11 cellular contexts compared by ENCODE assay signal in the genomic region with DNA sequence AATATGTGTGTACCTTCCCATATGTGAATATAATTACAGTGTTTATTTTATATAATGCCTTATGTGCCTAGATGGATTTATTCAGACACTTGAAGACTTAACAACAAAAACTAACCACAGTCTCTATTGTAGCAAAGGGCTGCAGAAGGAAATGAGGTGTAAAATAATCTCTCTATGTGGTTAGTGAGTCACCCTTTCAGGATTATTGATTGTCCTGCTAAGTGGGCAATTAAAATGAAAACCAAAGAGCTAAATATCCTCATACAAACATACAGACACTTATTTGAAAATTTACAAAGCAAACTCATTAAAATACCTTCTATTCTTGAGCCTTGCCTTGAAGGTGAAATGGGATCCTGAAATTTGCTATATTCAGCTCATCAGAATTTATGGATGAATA. TPM values are rescaled to one million over a fixed set of nuclear protein-coding genes. Genes with fewer than 3 reads are reported as not detected.
DNase-seq lines count a peak whose midpoint lies in the region; ATAC-seq, FAIRE-seq and TF ChIP-seq lines count a peak whose summit lies in the region.
"Had no signal": no experiment of that assay in that cellular context is flagged by ENCODE, and none has a peak within 500 bp of the region (broad histone marks: within the 10 kb centered on the region; RNA-seq: fewer than 3 reads in every experiment).

No MANE protein-coding gene starts in this region.

- no peak for ATAC-seq in HG02852 (IDR thresholded peaks at IDR 0.05; ENCODE audit: unreplicated experiment)
- ATAC-seq: activated CD8-positive, alpha-beta T cell treated with anti-CD3 and anti-CD28 coated beads for 36 hours had no signal

- FAIRE-seq in kidney (lab: Jason Lieb, UNC) = no peak

- H3K4me1 ChIP-seq in kidney (ENCODE audit: control insufficient read depth in 1 of 2, insufficient read depth in 1 of 2, low read depth in 1 of 2, low read length in 2 of 2) = no peaks in the 10 kb centered on the region

- no peaks in the 10 kb centered on the region for H3K36me3 ChIP-seq in kidney (ENCODE audit: control insufficient read depth in 1 of 2, insufficient read depth in 2 of 2, low read length in 2 of 2)

- intact Hi-C loops in kidney (cut with DNase I) = no loop called here

- H3K4me3 ChIP-seq in epithelial cell of esophagus (ENCODE audit: low read length) (no peak overlapping the region), kidney (ENCODE audit: low read length in 2 of 2) (no peak overlapping the region)

- TF ChIP-seq CTCF in epithelial cell of esophagus (IDR thresholded peaks at IDR 0.05; ENCODE audit: insufficient read depth, low read depth, low read length, missing control alignments) = no peak
- no peak for TF ChIP-seq CTCF in kidney (IDR thresholded peaks at IDR 0.05; ENCODE audit: borderline replicate concordance, extremely low read depth, insufficient read depth)

- H3K27ac ChIP-seq in kidney (ENCODE audit: low read depth in 2 of 2, low read length in 2 of 2) = no peak overlapping the region

- in situ Hi-C loops in Caki2 (cut with HindIII; ENCODE audit: low pct_unique_long_range_greater_than_20kb, low sequenced_read_pairs) = no loop called here

- H3K9ac ChIP-seq in kidney (ENCODE audit: low read length in 2 of 2) = no peak overlapping the region

- no peaks in the 10 kb centered on the region for H3K9me3 ChIP-seq in kidney (ENCODE audit: control insufficient read depth in 1 of 2, low read length in 2 of 2)

- DNase-seq in Caki2 (ENCODE audit: low read depth) (peak; percentile 68), NCI-H128 (lab: John Stamatoyannopoulos, UW; ENCODE audit: unreplicated experiment) (peak; percentile 64), NCI-H510A (lab: John Stamatoyannopoulos, UW) (peak; percentile 37), epithelial cell of esophagus (ENCODE audit: low read depth) (peak; percentile 32), D341Med (ENCODE audit: low spot score) (no peak), kidney (no peak), anterior cingulate cortex (lab: John Stamatoyannopoulos, UW) (no peak)
- DNase-seq: activated CD8-positive, alpha-beta T cell treated with anti-CD3 and anti-CD28 coated beads for 36 hours; activated naive CD4-positive, alpha-beta T cell treated with anti-CD3 and anti-CD28 coated beads for 36 hours; T-helper 2 cell had no signal

RNA-seq across cellular contexts. Expression of a gene that starts 27.7 kb away (rescaled TPM):
- total RNA-seq in Caki2 (2014; rRNA removed; shearing (Covaris generic); ENCODE audit: low replicate concordance) = not detected in 2 replicates
- 3.9 TPM for total RNA-seq in kidney
- polyA plus RNA-seq in kidney (ENCODE audit: insufficient read depth, low read depth, low replicate concordance) = not detected
- total RNA-seq: activated CD8-positive, alpha-beta T cell treated with anti-CD3 and anti-CD28 coated beads for 36 hours; activated naive CD4-positive, alpha-beta T cell treated with anti-CD3 and anti-CD28 coated beads for 36 hours had no signal

Comparison
In these comparisons a context has a peak if more than half of its experiments do, and no peak if none do; other contexts are left out.
1. DNase-seq: peak in Caki2 (single experiment), NCI-H128 (single experiment), NCI-H510A (single experiment) and epithelial cell of esophagus (single experiment); none in D341Med (single experiment), kidney (single experiment) and anterior cingulate cortex (0 of 58).